In the genomic region with DNA sequence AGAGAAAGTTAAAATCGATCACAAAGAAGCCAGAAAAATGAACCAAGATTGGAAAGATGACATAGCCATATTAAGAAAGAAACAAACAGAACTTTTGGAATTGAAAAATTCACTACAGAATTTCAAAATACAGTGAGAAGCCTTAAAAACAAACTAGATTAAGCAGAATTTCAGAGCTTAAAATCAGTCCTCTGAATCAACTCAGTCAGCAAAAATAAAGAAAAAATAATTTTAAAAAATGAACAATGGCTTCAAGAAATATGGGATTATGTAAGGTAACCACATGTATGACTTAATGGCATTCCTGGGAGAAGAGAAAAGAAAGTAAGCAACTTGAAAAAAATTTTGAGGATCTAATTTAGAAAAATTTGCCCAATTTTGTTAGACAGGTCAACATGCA, we compare ENCODE assay signal across 7 cellular contexts.
"Had no signal": no experiment of that assay in that cellular context is flagged by ENCODE, and none has a peak within 500 bp of the region (broad histone marks: within the 10 kb centered on the region; RNA-seq: fewer than 3 reads in every experiment).

No MANE protein-coding gene starts in this region.

- ATAC-seq: HCT116 had no signal

- H3K4me2 ChIP-seq: GM23338 had no signal

- H3K4me3 ChIP-seq: GM23248, GM23338, HAP-1 had no signal

- H3K9ac ChIP-seq: GM23248 had no signal

- H3K36me3 ChIP-seq: HAP-1 had no signal

- FAIRE-seq: H54 had no signal

- H3K4me1 ChIP-seq: HAP-1 had no signal

- DNase-seq: GOT3, HCEC 1CT had no signal

- H2AFZ ChIP-seq: GM23248 had no signal

- H3K27ac ChIP-seq: GM23248 had no signal

- H3K9me3 ChIP-seq: HAP-1 had no signal
